ENCODE assay signal across 17 cellular contexts in the genomic region with DNA sequence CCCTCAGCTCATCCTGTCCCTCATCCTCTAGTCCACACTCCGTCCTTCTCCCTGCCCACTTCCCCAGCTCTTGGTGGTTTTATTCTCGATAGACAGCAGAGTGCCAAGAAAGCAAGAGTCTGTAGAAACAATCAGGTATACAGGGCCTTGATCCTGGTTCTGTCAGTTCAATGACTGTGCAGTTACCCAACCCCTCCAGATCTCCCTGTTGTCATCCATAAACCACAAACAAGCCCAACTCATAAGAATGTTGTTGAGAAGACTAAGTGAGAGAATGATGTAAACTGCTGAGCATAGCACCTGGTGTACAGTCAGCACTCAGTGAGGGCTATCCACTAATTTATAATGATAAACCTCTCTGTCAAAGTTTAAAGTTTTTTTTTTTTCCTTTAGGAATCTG. TPM values are rescaled to one million over a fixed set of nuclear protein-coding genes. Genes with fewer than 3 reads are reported as not detected.
DNase-seq lines count a peak whose midpoint lies in the region; ATAC-seq and TF ChIP-seq lines count a peak whose summit lies in the region.
"Had no signal": no experiment of that assay in that cellular context is flagged by ENCODE, and none has a peak within 500 bp of the region (broad histone marks: within the 10 kb centered on the region; RNA-seq: fewer than 3 reads in every experiment).

No MANE protein-coding gene starts in this region.

- no peak overlapping the region for H3K9ac ChIP-seq in neuronal stem cell (ENCODE audit: low read depth, low read length, poor library complexity)

- ATAC-seq in SK-N-SH treated with all-trans-retinoic acid at 6 μM for 48 hours (peak; percentile 32), left lung (no peak)
- ATAC-seq: CD8-positive, alpha-beta T cell; HCT116 had no signal

- no peak overlapping the region for H3K27ac ChIP-seq in epithelial cell of prostate
- H3K27ac ChIP-seq in left lung: no peak overlapping the region
- no peak overlapping the region for H3K27ac ChIP-seq in Peyer's patch
- no peak overlapping the region for H3K27ac ChIP-seq in osteoblast (ENCODE audit: low read depth, low read length)
- H3K27ac ChIP-seq in neuronal stem cell (replicated peaks; ENCODE audit: low read length): no peak overlapping the region
- H3K27ac ChIP-seq: HL-60 had no signal

- no peaks in the 10 kb centered on the region for H3K79me2 ChIP-seq in osteoblast (ENCODE audit: insufficient read depth, low read length)

- H3K4me2 ChIP-seq in osteoblast (ENCODE audit: insufficient read depth, low read length) (no peak overlapping the region), neuronal stem cell (ENCODE audit: insufficient read depth, low read length, poor library complexity, severe bottlenecking) (no peak overlapping the region)

- no CpG with 5 or more reads among the region's 2 CpGs for WGBS in neuronal stem cell (ENCODE audit: extremely low coverage in 2 of 2, insufficient read length in 2 of 2, insufficient replicate concordance in 1 of 2), 2 donors

- DNase-seq in H4 (ENCODE audit: low spot score) (peak; percentile 25), epithelial cell of prostate (ENCODE audit: low read depth, low spot score) (peak; percentile 34), kidney tubule cell (ENCODE audit: low spot score) (peak; percentile 7), left lung (no peak), Peyer's patch (no peak), osteoblast (ENCODE audit: insufficient read length, low spot score, missing footprints) (no peak), neuronal stem cell (ENCODE audit: low spot score) (no peak)
- DNase-seq: Caco-2; CD8-positive, alpha-beta T cell; DND-41; GF-D8; IMR-90 had no signal

- H3K36me3 ChIP-seq in left lung (no peaks in the 10 kb centered on the region), Peyer's patch (no peaks in the 10 kb centered on the region), osteoblast (ENCODE audit: insufficient read depth, low read length) (no peaks in the 10 kb centered on the region), neuronal stem cell (replicated peaks in 1 of 2; ENCODE audit: control insufficient read depth in 2 of 2, insufficient read depth in 2 of 2, low read length in 2 of 2) (no peaks in the 10 kb centered on the region)

- H3K4me3 ChIP-seq in left lung (no peak overlapping the region), Peyer's patch (no peak overlapping the region), osteoblast (ENCODE audit: insufficient read depth, low read length) (no peak overlapping the region), neuronal stem cell (ENCODE audit: low read length in 2 of 2) (no peak overlapping the region)

- TF ChIP-seq CTCF in left lung (IDR thresholded peaks at IDR 0.05) (no peak), Peyer's patch (IDR thresholded peaks at IDR 0.05) (no peak), osteoblast (IDR thresholded peaks at IDR 0.05; ENCODE audit: extremely low read depth, low read depth, low read length) (no peak)

- no peak for TF ChIP-seq POLR2A in Peyer's patch (IDR thresholded peaks at IDR 0.05)

- no peak overlapping the region for H3K14ac ChIP-seq in neuronal stem cell (ENCODE audit: low read length)

- H3K9me3 ChIP-seq in left lung (no peaks in the 10 kb centered on the region), Peyer's patch (no peaks in the 10 kb centered on the region), osteoblast (ENCODE audit: low read depth, low read length) (peaks cover 7% of the 10 kb centered on the region), neuronal stem cell (replicated peaks in 1 of 2; ENCODE audit: control insufficient read depth in 2 of 2, insufficient read depth in 1 of 2, low read depth in 1 of 2, low read length in 2 of 2) (no peaks in the 10 kb centered on the region)
- H3K9me3 ChIP-seq: Caco-2 had no signal

- peaks cover 0 to 5% of the 10 kb centered on the region in 2 donors for H3K27me3 ChIP-seq in left lung
- H3K27me3 ChIP-seq in Peyer's patch: no peaks in the 10 kb centered on the region
- no peaks in the 10 kb centered on the region for H3K27me3 ChIP-seq in osteoblast (ENCODE audit: insufficient read depth, low read length)
- no peaks in the 10 kb centered on the region for H3K27me3 ChIP-seq in neuronal stem cell (ENCODE audit: control insufficient read depth in 3 of 3, insufficient read depth in 3 of 3, low read depth in 1 of 3, low read length in 3 of 3)

- no peak overlapping the region for H3K23ac ChIP-seq in neuronal stem cell (ENCODE audit: low read depth, low read length, poor library complexity)

- no peak overlapping the region for H4K91ac ChIP-seq in neuronal stem cell (ENCODE audit: low read depth, low read length, poor library complexity)

- intact Hi-C loops in left lung (cut with DNase I): no loop called here

- H2BK15ac ChIP-seq in neuronal stem cell (ENCODE audit: low read length): no peak overlapping the region

- no peak overlapping the region for H2AFZ ChIP-seq in osteoblast (ENCODE audit: low read length)
- H2AFZ ChIP-seq in neuronal stem cell (ENCODE audit: low read length): no peak overlapping the region

- no peak overlapping the region for H4K8ac ChIP-seq in neuronal stem cell (ENCODE audit: low read depth, low read length)

- H2BK12ac ChIP-seq in neuronal stem cell (ENCODE audit: low read length): no peak overlapping the region

- no peak overlapping the region for H2BK120ac ChIP-seq in neuronal stem cell (ENCODE audit: low read depth, low read length)

- H2AK5ac ChIP-seq in neuronal stem cell (ENCODE audit: low read depth, low read length): no peak overlapping the region

- H3K4me1 ChIP-seq in left lung (no peaks in the 10 kb centered on the region), Peyer's patch (no peaks in the 10 kb centered on the region), osteoblast (ENCODE audit: insufficient read depth, low read length) (no peaks in the 10 kb centered on the region), neuronal stem cell (ENCODE audit: control insufficient read depth in 2 of 2, insufficient read depth in 1 of 2, low read depth in 1 of 2, low read length in 2 of 2) (no peaks in the 10 kb centered on the region)
- H3K4me1 ChIP-seq: Caco-2 had no signal

- no peak overlapping the region for H3K18ac ChIP-seq in neuronal stem cell (ENCODE audit: low read length)

- H3K79me1 ChIP-seq in neuronal stem cell (ENCODE audit: low read depth, low read length): no peaks in the 10 kb centered on the region

- no peaks in the 10 kb centered on the region for H4K20me1 ChIP-seq in osteoblast (ENCODE audit: insufficient read depth, low read length)

- H3K4ac ChIP-seq in neuronal stem cell (ENCODE audit: low read length): no peak overlapping the region

- H2BK5ac ChIP-seq in neuronal stem cell (ENCODE audit: low read length): no peak overlapping the region

TF ChIP-seq in SK-N-SH treated with all-trans-retinoic acid at 6 μM for 48 hours, 23 proteins besides CTCF, POLR2A, EP300 and RAD21 (continues in another document):
- TF ChIP-seq, protein P1, sequence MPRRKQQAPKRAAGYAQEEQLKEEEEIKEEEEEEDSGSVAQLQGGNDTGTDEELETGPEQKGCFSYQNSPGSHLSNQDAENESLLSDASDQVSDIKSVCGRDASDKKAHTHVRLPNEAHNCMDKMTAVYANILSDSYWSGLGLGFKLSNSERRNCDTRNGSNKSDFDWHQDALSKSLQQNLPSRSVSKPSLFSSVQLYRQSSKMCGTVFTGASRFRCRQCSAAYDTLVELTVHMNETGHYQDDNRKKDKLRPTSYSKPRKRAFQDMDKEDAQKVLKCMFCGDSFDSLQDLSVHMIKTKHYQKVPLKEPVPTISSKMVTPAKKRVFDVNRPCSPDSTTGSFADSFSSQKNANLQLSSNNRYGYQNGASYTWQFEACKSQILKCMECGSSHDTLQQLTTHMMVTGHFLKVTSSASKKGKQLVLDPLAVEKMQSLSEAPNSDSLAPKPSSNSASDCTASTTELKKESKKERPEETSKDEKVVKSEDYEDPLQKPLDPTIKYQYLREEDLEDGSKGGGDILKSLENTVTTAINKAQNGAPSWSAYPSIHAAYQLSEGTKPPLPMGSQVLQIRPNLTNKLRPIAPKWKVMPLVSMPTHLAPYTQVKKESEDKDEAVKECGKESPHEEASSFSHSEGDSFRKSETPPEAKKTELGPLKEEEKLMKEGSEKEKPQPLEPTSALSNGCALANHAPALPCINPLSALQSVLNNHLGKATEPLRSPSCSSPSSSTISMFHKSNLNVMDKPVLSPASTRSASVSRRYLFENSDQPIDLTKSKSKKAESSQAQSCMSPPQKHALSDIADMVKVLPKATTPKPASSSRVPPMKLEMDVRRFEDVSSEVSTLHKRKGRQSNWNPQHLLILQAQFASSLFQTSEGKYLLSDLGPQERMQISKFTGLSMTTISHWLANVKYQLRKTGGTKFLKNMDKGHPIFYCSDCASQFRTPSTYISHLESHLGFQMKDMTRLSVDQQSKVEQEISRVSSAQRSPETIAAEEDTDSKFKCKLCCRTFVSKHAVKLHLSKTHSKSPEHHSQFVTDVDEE (CRISPR knock-in tag; IDR thresholded peaks at IDR 0.05): no peak
- TF ChIP-seq ARNTL (CRISPR knock-in tag; IDR thresholded peaks at IDR 0.05; ENCODE audit: borderline replicate concordance, low read depth) (no peak), ESRRG (CRISPR knock-in tag; IDR thresholded peaks at IDR 0.05) (no peak), BACH2 (CRISPR knock-in tag; IDR thresholded peaks at IDR 0.05; ENCODE audit: borderline replicate concordance) (no peak), ISL1 (CRISPR knock-in tag; IDR thresholded peaks at IDR 0.05) (no peak), ZNF8 (CRISPR knock-in tag; IDR thresholded peaks at IDR 0.05) (no peak), ZNF565 (CRISPR knock-in tag; conservative IDR thresholded peaks at IDR 0.05; ENCODE audit: low read depth) (no peak), CSDC2 (CRISPR knock-in tag; IDR thresholded peaks at IDR 0.05) (no peak), RARB (CRISPR knock-in tag; IDR thresholded peaks at IDR 0.05) (no peak), ZC3H10 (CRISPR knock-in tag; IDR thresholded peaks at IDR 0.05) (no peak), SNAI2 (CRISPR knock-in tag; IDR thresholded peaks at IDR 0.05) (no peak), PPARA (CRISPR knock-in tag; IDR thresholded peaks at IDR 0.05; ENCODE audit: borderline replicate concordance) (no peak)
- TF ChIP-seq, protein P2, sequence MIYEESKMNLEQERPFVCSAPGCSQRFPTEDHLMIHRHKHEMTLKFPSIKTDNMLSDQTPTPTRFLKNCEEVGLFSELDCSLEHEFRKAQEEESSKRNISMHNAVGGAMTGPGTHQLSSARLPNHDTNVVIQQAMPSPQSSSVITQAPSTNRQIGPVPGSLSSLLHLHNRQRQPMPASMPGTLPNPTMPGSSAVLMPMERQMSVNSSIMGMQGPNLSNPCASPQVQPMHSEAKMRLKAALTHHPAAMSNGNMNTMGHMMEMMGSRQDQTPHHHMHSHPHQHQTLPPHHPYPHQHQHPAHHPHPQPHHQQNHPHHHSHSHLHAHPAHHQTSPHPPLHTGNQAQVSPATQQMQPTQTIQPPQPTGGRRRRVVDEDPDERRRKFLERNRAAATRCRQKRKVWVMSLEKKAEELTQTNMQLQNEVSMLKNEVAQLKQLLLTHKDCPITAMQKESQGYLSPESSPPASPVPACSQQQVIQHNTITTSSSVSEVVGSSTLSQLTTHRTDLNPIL (CRISPR knock-in tag; IDR thresholded peaks at IDR 0.05; ENCODE audit: low read depth): no peak

RNA-seq across cellular contexts. Expression of a gene that starts 31.3 kb away (rescaled TPM):
- 4.6 TPM in 2 replicates for total RNA-seq in H4 (2014; rRNA removed; shearing (Covaris generic))
- total RNA-seq in left lung: not detected
- 1 to 10 TPM in 1 of 4 donors, under 1 TPM in 2, not detected in 1; 0.53 to 2.3 (median 0.76) TPM for total RNA-seq in Peyer's patch
- total RNA-seq in osteoblast: 0.88 TPM in 1 of 2 replicates, not detected in the other
- not detected for polyA plus RNA-seq in neuronal stem cell (2013, experiment 1 of 2)
- not detected for polyA plus RNA-seq in neuronal stem cell (2013, experiment 2 of 2)
- total RNA-seq: CD8-positive, alpha-beta T cell had no signal
- polyA plus RNA-seq: AG04450, CD14-positive monocyte, IMR-90 had no signal

Comparison
In these comparisons a context has a peak if more than half of its experiments do, and no peak if none do; other contexts are left out.
1. DNase-seq: peak in H4 (single experiment), epithelial cell of prostate (single experiment) and kidney tubule cell (single experiment); none in left lung (0 of 2), Peyer's patch (0 of 3), osteoblast (single experiment) and neuronal stem cell (single experiment).